Comparison of ENCODE assay signal across 9 cellular contexts in genomic region chr11:2314525-2315394, GRCh38. TPM values are rescaled to one million over a fixed set of nuclear protein-coding genes. Genes with fewer than 3 reads are reported as not detected.
DNase-seq lines count a peak whose midpoint lies in the region; ATAC-seq and TF ChIP-seq lines count a peak whose summit lies in the region.
"Had no signal": no experiment of that assay in that cellular context is flagged by ENCODE, and none has a peak within 500 bp of the region (broad histone marks: within the 10 kb centered on the region; RNA-seq: fewer than 3 reads in every experiment).

No MANE protein-coding gene starts in this region.

- no peak overlapping the region for H3K27ac Mint-ChIP-seq in activated CD4-positive, alpha-beta T cell treated with anti-CD3 and anti-CD28 coated beads for 36 hours
- H3K27ac Mint-ChIP-seq in progenitor cell of endocrine pancreas, result no peak overlapping the region
- H3K27ac Mint-ChIP-seq: endodermal cell had no signal

- in situ Hi-C loops in astrocyte of the spinal cord (cut with HindIII; ENCODE audit: low sequenced_read_pairs), result no loop called here

- ATAC-seq in activated CD4-positive, alpha-beta T cell treated with anti-CD3 and anti-CD28 coated beads for 36 hours, result no peak
- ATAC-seq in HG03571 (IDR thresholded peaks at IDR 0.05; ENCODE audit: unreplicated experiment), result no peak

- peaks cover 3% of the 10 kb centered on the region for H3K4me1 Mint-ChIP-seq in activated CD4-positive, alpha-beta T cell treated with anti-CD3 and anti-CD28 coated beads for 36 hours
- H3K4me1 Mint-ChIP-seq in progenitor cell of endocrine pancreas (ENCODE audit: low read depth), result no peaks in the 10 kb centered on the region

- H3K4me3 ChIP-seq in MG63, result no peak overlapping the region
- H3K4me3 ChIP-seq in astrocyte of the spinal cord (ENCODE audit: low read depth, low read length), result no peak overlapping the region

- H3K4me3 Mint-ChIP-seq in activated CD4-positive, alpha-beta T cell treated with anti-CD3 and anti-CD28 coated beads for 36 hours, result no peak overlapping the region
- no peak overlapping the region for H3K4me3 Mint-ChIP-seq in progenitor cell of endocrine pancreas (ENCODE audit: low read depth)
- H3K4me3 Mint-ChIP-seq: endodermal cell had no signal

- DNase-seq in MG63 (peak; percentile 96), astrocyte of the spinal cord (ENCODE audit: low read depth, low spot score) (peak; percentile 87), left kidney (ENCODE audit: low read depth, low spot score) (peak; percentile 88), superior temporal gyrus (ENCODE audit: extremely low spot score) (peak; percentile 27), progenitor cell of endocrine pancreas (ENCODE audit: low spot score, unreplicated experiment) (no peak)
- no peak for DNase-seq in activated CD4-positive, alpha-beta T cell treated with anti-CD3 and anti-CD28 coated beads for 36 hours
- DNase-seq in stimulated activated CD4-positive, alpha-beta T cell treated with anti-CD3 and anti-CD28 coated beads, Interleukin-1b, Interleukin-23, amount 100 ng/mL, for 48 hours, result no peak
- DNase-seq: endodermal cell had no signal

- no peaks in the 10 kb centered on the region for H3K36me3 ChIP-seq in MG63

- H3K9me3 Mint-ChIP-seq in activated CD4-positive, alpha-beta T cell treated with anti-CD3 and anti-CD28 coated beads for 36 hours (ENCODE audit: low read depth), result no peaks in the 10 kb centered on the region
- H3K9me3 Mint-ChIP-seq in progenitor cell of endocrine pancreas (ENCODE audit: low read depth), result peaks cover 3% of the 10 kb centered on the region

- intact Hi-C loops in activated CD4-positive, alpha-beta T cell treated with anti-CD3 and anti-CD28 coated beads for 36 hours (cut with DNase I, micrococcal nuclease), result no loop called here

- TF ChIP-seq CTCF in astrocyte of the spinal cord (IDR thresholded peaks at IDR 0.05; ENCODE audit: low read depth, low read length) (no peak), progenitor cell of endocrine pancreas (IDR thresholded peaks at IDR 0.05; ENCODE audit: unreplicated experiment) (no peak)

- no peaks in the 10 kb centered on the region for H3K27me3 ChIP-seq in MG63

- no peaks in the 10 kb centered on the region for H3K27me3 Mint-ChIP-seq in activated CD4-positive, alpha-beta T cell treated with anti-CD3 and anti-CD28 coated beads for 36 hours
- H3K27me3 Mint-ChIP-seq in progenitor cell of endocrine pancreas, result peaks cover 11% of the 10 kb centered on the region

- CTCF ChIA-PET in activated CD4-positive, alpha-beta T cell treated with anti-CD3 and anti-CD28 coated beads for 36 hours (lab: Charles Lee), result interaction anchor here (2.2 kb wide), 1 partner anchor 10 kb away, joined by 7 read pairs; no protein-coding TSS in a partner anchor

- peaks cover 2% of the 10 kb centered on the region for H3K36me3 Mint-ChIP-seq in activated CD4-positive, alpha-beta T cell treated with anti-CD3 and anti-CD28 coated beads for 36 hours (ENCODE audit: low read depth)
- H3K36me3 Mint-ChIP-seq in progenitor cell of endocrine pancreas (ENCODE audit: insufficient read depth), result no peaks in the 10 kb centered on the region

- POLR2A ChIA-PET in activated CD4-positive, alpha-beta T cell treated with anti-CD3 and anti-CD28 coated beads for 36 hours (lab: Charles Lee), result interaction anchor here (1.1 kb wide), 1 partner anchor 49 kb away, joined by 3 read pairs; no protein-coding TSS in a partner anchor

- H3K9me3 ChIP-seq in MG63, result no peaks in the 10 kb centered on the region

RNA-seq across cellular contexts. Expression of gene TSPAN32, which starts 12.9 kb away (rescaled TPM):
- 4.3 and 6.0 TPM in 2 replicates for total RNA-seq in MG63 (2014; rRNA removed; shearing (Covaris generic); ENCODE audit: low replicate concordance)
- 1 to 10 TPM; 6.0 to 7.6 TPM for total RNA-seq in activated CD4-positive, alpha-beta T cell treated with anti-CD3 and anti-CD28 coated beads for 36 hours
- total RNA-seq in progenitor cell of endocrine pancreas, result 3.4 and 4.5 TPM in 2 replicates
- total RNA-seq: endodermal cell had no signal

RNA-seq across cellular contexts. Expression of gene C11orf21, which starts 13.0 kb away (rescaled TPM):
- total RNA-seq in MG63 (2014; rRNA removed; shearing (Covaris generic); ENCODE audit: low replicate concordance), result 8.4 and 18.1 TPM in 2 replicates
- 1 to 10 TPM; 6.7 to 8.3 TPM for total RNA-seq in activated CD4-positive, alpha-beta T cell treated with anti-CD3 and anti-CD28 coated beads for 36 hours
- total RNA-seq in progenitor cell of endocrine pancreas, result 0.69 and 0.87 TPM in 2 replicates

RNA-seq across cellular contexts. Expression of gene ASCL2, which starts 44.4 kb away (rescaled TPM):
- total RNA-seq in MG63 (2014; rRNA removed; shearing (Covaris generic); ENCODE audit: low replicate concordance), result not detected in 2 replicates
- total RNA-seq in activated CD4-positive, alpha-beta T cell treated with anti-CD3 and anti-CD28 coated beads for 36 hours, result 1 to 10 TPM; 2.0 to 2.7 TPM
- 1.6 and 2.4 TPM in 2 replicates for total RNA-seq in progenitor cell of endocrine pancreas
- total RNA-seq: endodermal cell had no signal

Comparison
In these comparisons a context has a peak if more than half of its experiments do, and no peak if none do; other contexts are left out.
1. DNase-seq: peak in MG63 (single experiment), astrocyte of the spinal cord (single experiment), left kidney (single experiment) and superior temporal gyrus (single experiment); none in activated CD4-positive, alpha-beta T cell treated with anti-CD3 and anti-CD28 coated beads for 36 hours (single experiment), stimulated activated CD4-positive, alpha-beta T cell treated with anti-CD3 and anti-CD28 coated beads, Interleukin-1b, Interleukin-23, amount 100 ng/mL, for 48 hours (single experiment) and progenitor cell of endocrine pancreas (single experiment).